In the genomic region with DNA sequence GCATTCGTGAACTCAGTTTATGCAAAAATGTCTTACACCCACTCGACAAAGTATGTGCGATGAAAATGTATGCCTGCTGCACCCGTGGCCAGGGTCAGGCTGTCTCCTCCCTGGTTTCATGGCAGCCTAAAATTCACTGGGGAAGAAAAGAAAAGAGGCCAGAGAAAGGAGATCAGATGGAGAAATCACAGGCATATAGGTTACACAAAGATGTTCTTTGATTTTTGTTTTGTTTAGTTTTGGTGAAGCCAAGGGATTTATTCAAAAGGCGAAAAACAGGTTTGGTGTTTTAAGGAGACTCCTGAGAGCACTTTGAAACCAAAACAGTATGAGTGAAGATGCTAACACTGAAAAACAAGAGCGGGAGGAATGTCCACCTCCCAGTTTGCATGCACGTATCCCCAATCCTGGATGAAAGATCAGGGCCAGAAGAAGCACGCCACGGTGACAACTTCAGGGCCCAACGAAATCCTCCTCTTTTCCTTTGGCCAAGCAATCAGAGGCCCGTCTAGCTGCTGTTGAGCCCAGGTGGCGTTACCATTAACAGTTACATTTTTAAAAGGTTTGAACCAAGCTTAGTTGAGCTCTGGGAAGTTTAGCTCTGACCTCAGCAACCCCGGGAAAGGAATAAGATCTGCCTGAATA, we compare ENCODE assay signal across 8 cellular contexts. TPM values are rescaled to one million over a fixed set of nuclear protein-coding genes. Genes with fewer than 3 reads are reported as not detected.
DNase-seq lines count a peak whose midpoint lies in the region; ATAC-seq, FAIRE-seq and TF ChIP-seq lines count a peak whose summit lies in the region.

No MANE protein-coding gene starts in this region.

- H3K79me2 ChIP-seq in K562 (ENCODE audit: control insufficient read depth, insufficient read depth, low read length), result peaks cover 57% of the 10 kb centered on the region

- H3K36me3 ChIP-seq in BJ (ENCODE audit: control insufficient read depth, insufficient read depth, low read length), result no peaks in the 10 kb centered on the region
- no peaks in the 10 kb centered on the region for H3K36me3 ChIP-seq in K562 (ENCODE audit: control insufficient read depth, insufficient read depth, low read length)

- peak overlapping the region; percentile 89 for H2AFZ ChIP-seq in K562 (ENCODE audit: low read depth, low read length)

- H3K4me3 Mint-ChIP-seq in mesothelial cell of epicardium, result peak overlapping the region; percentile 87

- peak overlapping the region; percentile 76 to 90 for H3K9ac ChIP-seq in K562 (ENCODE audit: insufficient read depth in 1 of 2, low read depth in 2 of 2, low read length in 2 of 2)

- in situ Hi-C loops in K562 (cut with MboI), result no loop called here

- H3K27ac ChIP-seq in HL-60 (replicated peaks) (peak overlapping the region; percentile 87), K562 (ENCODE audit: extremely low read depth, low read depth, low read length) (peak overlapping the region; percentile 92)

- FAIRE-seq in K562 (lab: Jason Lieb, UNC), result peak; percentile 40

- peak overlapping the region; percentile 74 for H3K27ac Mint-ChIP-seq in mesothelial cell of epicardium

- H3K27me3 ChIP-seq in BJ (ENCODE audit: control insufficient read depth, insufficient read depth, low read length) (no peaks in the 10 kb centered on the region), HL-60 (ENCODE audit: insufficient read depth, poor library complexity, severe bottlenecking) (no peaks in the 10 kb centered on the region), K562 (ENCODE audit: control insufficient read depth in 2 of 2, insufficient read depth in 2 of 2, low read length in 2 of 2) (no peaks in the 10 kb centered on the region; a peak in 1 of 5 replicates)

- H3K4me3 ChIP-seq in BJ (ENCODE audit: low read depth, low read length), result peak overlapping the region; percentile 73
- peak overlapping the region; percentile 77 for H3K4me3 ChIP-seq in HL-60 (replicated peaks; ENCODE audit: insufficient read depth, low read length)
- peak overlapping the region; percentile 76 for H3K4me3 ChIP-seq in K562

- DNase-seq in BJ (ENCODE audit: low read depth) (no peak), HL-60 (ENCODE audit: low read depth in 1 of 2, low spot score in 1 of 2) (no peak), K562 (ENCODE audit: extremely low read depth in 1 of 4, low spot score in 3 of 4) (peak in 1 of 4 experiments; percentile 52), mesothelial cell of epicardium (ENCODE audit: low spot score in 2 of 2, unreplicated experiment in 2 of 2) (no peak), MV-4-11 (lab: John Stamatoyannopoulos, UW) (no peak), OCI-M2 (lab: John Stamatoyannopoulos, UW; ENCODE audit: unreplicated experiment) (no peak), NCI-H1694 (lab: John Stamatoyannopoulos, UW) (no peak)

- H3K36me3 Mint-ChIP-seq in mesothelial cell of epicardium, result no peaks in the 10 kb centered on the region

- WGBS in K562 (ENCODE audit: insufficient coverage, low coverage, missing lambda C conversion rate), result under 1% methylated on average over 13 of the region's 13 CpGs

- peaks cover 10 to 29% of the 10 kb centered on the region in 2 experiments for H3K4me1 ChIP-seq in K562 (replicated peaks in 1 of 2; ENCODE audit: control insufficient read depth in 2 of 2, insufficient read depth in 2 of 2, low read length in 2 of 2)

- H4K20me1 ChIP-seq in K562 (replicated peaks; ENCODE audit: control insufficient read depth, insufficient read depth, low read length), result no peaks in the 10 kb centered on the region

- peaks cover 41% of the 10 kb centered on the region for H3K4me1 Mint-ChIP-seq in mesothelial cell of epicardium

- no peak for TF ChIP-seq EP300 in K562 (IDR thresholded peaks at IDR 0.05; ENCODE audit: low read length)

- H3K4me2 ChIP-seq in K562 (ENCODE audit: insufficient read depth, low read length), result peak overlapping the region; percentile 83

- no peaks in the 10 kb centered on the region for H3K9me1 ChIP-seq in K562 (ENCODE audit: control insufficient read depth, insufficient read depth, low read length)

- CTCF ChIA-PET in BJ (lab: Yijun Ruan, JAX) (no interaction called here), K562 (lab: Yijun Ruan, JAX; ENCODE audit: low intra/inter-chr PET ratio) (no interaction called here)

- no peaks in the 10 kb centered on the region for H3K9me3 ChIP-seq in K562 (replicated peaks; ENCODE audit: control insufficient read depth, insufficient read depth, low read depth, low read length)

- TF ChIP-seq POLR2A in K562 (conservative IDR thresholded peaks at IDR 0.05), result no peak

- BruUV-seq in K562 (replicated peaks; lab: Mats Ljungman, UMichigan), result TSS peak; percentile 85

- no peak for ATAC-seq in K562
- ATAC-seq in HG03521 (IDR thresholded peaks at IDR 0.05; ENCODE audit: unreplicated experiment), result no peak

- TF ChIP-seq RAD21 in K562 (CRISPR knock-in tag; conservative IDR thresholded peaks at IDR 0.05 in 1 of 2, IDR thresholded peaks at IDR 0.05 in 1 of 2), result no peak

- TF ChIP-seq CTCF in BJ (IDR thresholded peaks at IDR 0.05; ENCODE audit: insufficient read depth, low read depth, low read length) (no peak), HL-60 (IDR thresholded peaks at IDR 0.05; ENCODE audit: insufficient read depth, low read length) (no peak), K562 (IDR thresholded peaks at IDR 0.05 in 2 of 3, conservative IDR thresholded peaks at IDR 0.05 in 1 of 3; ENCODE audit: insufficient read depth in 2 of 3, low read depth in 1 of 3, low read length in 3 of 3) (no peak), mesothelial cell of epicardium (IDR thresholded peaks at IDR 0.05; ENCODE audit: unreplicated experiment) (no peak)

- H3K27me3 Mint-ChIP-seq in mesothelial cell of epicardium (ENCODE audit: low read depth), result no peaks in the 10 kb centered on the region

- H3K9me3 Mint-ChIP-seq in mesothelial cell of epicardium, result peaks cover 9% of the 10 kb centered on the region

- POLR2A ChIA-PET in BJ (lab: Charles Lee), result no interaction called here
- POLR2A ChIA-PET in K562 (lab: Yijun Ruan, JAX), result interaction anchor here (1.2 to 6.2 kb wide), 2 partner anchors 15 to 56 kb away, joined by 3 to 56 read pairs; no protein-coding TSS in a partner anchor

- intact Hi-C loops in K562 (cut with micrococcal nuclease), result no loop called here

TF ChIP-seq in K562, 482 proteins besides CTCF, POLR2A, EP300 and RAD21 (continues in another document):
- TF ChIP-seq ASH1L (IDR thresholded peaks at IDR 0.05; ENCODE audit: borderline replicate concordance, low read depth, partially characterized antibody), result no peak
- TF ChIP-seq NUFIP1 (IDR thresholded peaks at IDR 0.05; ENCODE audit: partially characterized antibody), result no peak
- TF ChIP-seq NR1H2 (CRISPR knock-in tag; IDR thresholded peaks at IDR 0.05), result no peak
- TF ChIP-seq NFXL1 (CRISPR knock-in tag; IDR thresholded peaks at IDR 0.05), result no peak
- TF ChIP-seq PHF21A (IDR thresholded peaks at IDR 0.05; ENCODE audit: borderline replicate concordance, low read depth), result no peak
- no peak; the same call in 1 of the 2 replicates for TF ChIP-seq CEBPG (CRISPR knock-in tag; IDR thresholded peaks at IDR 0.05)
- TF ChIP-seq CEBPG (tag; conservative IDR thresholded peaks at IDR 0.05 in 1 of 2, IDR thresholded peaks at IDR 0.05 in 1 of 2), result no peak
- no peak for TF ChIP-seq TCFL5 (CRISPR knock-in tag; conservative IDR thresholded peaks at IDR 0.05)
- no peak for TF ChIP-seq HMG20B (CRISPR knock-in tag; IDR thresholded peaks at IDR 0.05)
- TF ChIP-seq NFRKB (IDR thresholded peaks at IDR 0.05; ENCODE audit: low read depth), result 0 out of 2 replicates have a peak, but pooled peaks have one; percentile 38
- TF ChIP-seq, protein P1, sequence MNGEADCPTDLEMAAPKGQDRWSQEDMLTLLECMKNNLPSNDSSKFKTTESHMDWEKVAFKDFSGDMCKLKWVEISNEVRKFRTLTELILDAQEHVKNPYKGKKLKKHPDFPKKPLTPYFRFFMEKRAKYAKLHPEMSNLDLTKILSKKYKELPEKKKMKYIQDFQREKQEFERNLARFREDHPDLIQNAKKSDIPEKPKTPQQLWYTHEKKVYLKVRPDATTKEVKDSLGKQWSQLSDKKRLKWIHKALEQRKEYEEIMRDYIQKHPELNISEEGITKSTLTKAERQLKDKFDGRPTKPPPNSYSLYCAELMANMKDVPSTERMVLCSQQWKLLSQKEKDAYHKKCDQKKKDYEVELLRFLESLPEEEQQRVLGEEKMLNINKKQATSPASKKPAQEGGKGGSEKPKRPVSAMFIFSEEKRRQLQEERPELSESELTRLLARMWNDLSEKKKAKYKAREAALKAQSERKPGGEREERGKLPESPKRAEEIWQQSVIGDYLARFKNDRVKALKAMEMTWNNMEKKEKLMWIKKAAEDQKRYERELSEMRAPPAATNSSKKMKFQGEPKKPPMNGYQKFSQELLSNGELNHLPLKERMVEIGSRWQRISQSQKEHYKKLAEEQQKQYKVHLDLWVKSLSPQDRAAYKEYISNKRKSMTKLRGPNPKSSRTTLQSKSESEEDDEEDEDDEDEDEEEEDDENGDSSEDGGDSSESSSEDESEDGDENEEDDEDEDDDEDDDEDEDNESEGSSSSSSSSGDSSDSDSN (IDR thresholded peaks at IDR 0.05; ENCODE audit: borderline replicate concordance in 1 of 2, low read depth in 2 of 2, low read length in 2 of 2), result peak in 1 of 2 experiments; percentile 38; a peak in 1 of 4 replicates
- no peak for TF ChIP-seq GABPB1 (CRISPR knock-in tag; IDR thresholded peaks at IDR 0.05)
- TF ChIP-seq ZNF165 (CRISPR knock-in tag; IDR thresholded peaks at IDR 0.05; ENCODE audit: borderline replicate concordance), result no peak

RNA-seq across cellular contexts. Expression of a gene that starts 1.0 kb away (rescaled TPM):
- polyA plus RNA-seq in BJ (2011; rRNA removed) (6.5 and 14.8 TPM in 2 replicates), K562 (2011; rRNA removed) (40.6 and 61.7 TPM in 2 replicates), K562 (2014; fragmentation: Illumina TruSeq; extraction: Trizol) (54.3 and 62.1 TPM in 2 replicates), K562 (2014; fragmentation: Nextera tagmentation; extraction: Ambion mirVana) (10 to 100 TPM; 20.6 to 25.8 TPM), K562 (2014; rRNA removed) (45.4 and 50.5 TPM in 2 replicates)
- polyA minus RNA-seq in BJ (2011; rRNA and poly(A)+ RNA removed), result 5.0 and 7.7 TPM in 2 replicates
- total RNA-seq in K562 (2011; cell fraction: chromatin; rRNA removed; ENCODE audit: low replicate concordance), result 31.2 and 100 TPM in 2 replicates
- total RNA-seq in K562 (2011; cell fraction: nucleolus; rRNA removed), result 12.0 and 17.5 TPM in 2 replicates
- 39.2 and 64.7 TPM in 2 replicates for total RNA-seq in K562 (2011; cell fraction: nucleoplasm; rRNA removed)
- total RNA-seq in K562 (2014; rRNA removed) (42.0 and 53.7 TPM in 2 replicates), K562 (2014; rRNA removed; fragmentation: Illumina TruSeq; extraction: Trizol) (96.7 and 113 TPM in 2 replicates), K562 (2015; rRNA removed; fragmentation: Illumina TruSeq; extraction: Trizol) (69.7 and 73.9 TPM in 2 replicates), K562 (2021) (66.4 and 66.7 TPM in 2 replicates), mesothelial cell of epicardium (18.2 to 21.3 TPM (median 20.5 TPM) in 3 replicates)
- polyA plus RNA-seq in K562 (2011; cell fraction: cytosol; rRNA removed), result 5.3 and 11.1 TPM in 2 replicates
- 19.1 and 29.0 TPM in 2 replicates for polyA plus RNA-seq in K562 (2011; cell fraction: nucleus; rRNA removed)
- 29.6 and 39.3 TPM in 2 replicates for polyA plus RNA-seq in K562 (2012)
- 65.0 and 84.1 TPM in 2 replicates for polyA minus RNA-seq in K562 (2011; rRNA and poly(A)+ RNA removed)
- 24.6 and 25.9 TPM in 2 replicates for polyA minus RNA-seq in K562 (2011; cell fraction: cytosol; rRNA and poly(A)+ RNA removed)
- polyA minus RNA-seq in K562 (2011; cell fraction: nucleus; rRNA and poly(A)+ RNA removed), result 28.0 and 57.1 TPM in 2 replicates
